31 cellular contexts compared by ENCODE assay signal in genomic region chr2:50661682-50662081, GRCh38.
"Had no signal": no experiment of that assay in that cellular context is flagged by ENCODE, and none has a peak within 500 bp of the region (broad histone marks: within the 10 kb centered on the region; RNA-seq: fewer than 3 reads in every experiment).

No MANE protein-coding gene starts in this region.

- H3K27ac ChIP-seq: ovary, parathyroid adenoma, psoas muscle, right lobe of liver, sigmoid colon, spleen, suprapubic skin, testis, tibial artery, transverse colon, upper lobe of right lung, uterus had no signal

- H3K4me1 ChIP-seq: parathyroid adenoma, psoas muscle, right lobe of liver, sigmoid colon, spleen, suprapubic skin, testis, tibial artery, transverse colon, upper lobe of right lung, uterus had no signal

- H3K9ac ChIP-seq: parathyroid adenoma had no signal

- H3K4me3 ChIP-seq: ovary, psoas muscle, right lobe of liver, sigmoid colon, smooth muscle cell, spleen, suprapubic skin, testis, tibial artery, transverse colon, upper lobe of right lung, uterus had no signal

- H3K36me3 ChIP-seq: ovary, right lobe of liver, sigmoid colon, spleen, suprapubic skin, tibial artery, transverse colon, upper lobe of right lung, uterus had no signal

- H3K79me2 ChIP-seq: parathyroid adenoma had no signal

- H3K4me1 Mint-ChIP-seq: naive thymus-derived CD4-positive, alpha-beta T cell; natural killer cell; nephron; stimulated activated memory B cell treated with anti-CD40 and anti-IgM and Interleukin-4, amounts not matched to agents 10 μg/mL and 1 μg/mL and 100 μg/mL, for 72 hours; stimulated activated naive CD8-positive, alpha-beta T cell treated with anti-CD3 and anti-CD28 coated beads, Interleukin-15, amount 100 ng/mL, for 72 hours had no signal

- H3K27me3 ChIP-seq: ovary, right lobe of liver, sigmoid colon, spleen, suprapubic skin, testis, tibial artery, transverse colon, upper lobe of right lung, uterus had no signal

- H2AFZ ChIP-seq: parathyroid adenoma had no signal

- H3K27me3 Mint-ChIP-seq: naive thymus-derived CD4-positive, alpha-beta T cell; progenitor cell of endocrine pancreas; stimulated activated memory B cell treated with anti-CD40 and anti-IgM and Interleukin-4, amounts not matched to agents 10 μg/mL and 1 μg/mL and 100 μg/mL, for 72 hours; stimulated activated naive CD8-positive, alpha-beta T cell treated with anti-CD3 and anti-CD28 coated beads, Interleukin-15, amount 100 ng/mL, for 72 hours had no signal

- DNase-seq: naive thymus-derived CD4-positive, alpha-beta T cell; natural killer cell; occipital lobe; ovary; psoas muscle; right cardiac atrium; right lobe of liver; sigmoid colon; spleen; stimulated activated CD4-positive, alpha-beta T cell treated with anti-CD3 and anti-CD28 coated beads, Interleukin-12 subunit alpha, Interleukin-12 subunit beta, amount 100 ng/mL, for 4 hours; stimulated activated CD4-positive, alpha-beta T cell treated with anti-CD3 and anti-CD28 coated beads, Interleukin-1b, Interleukin-23, amount 100 ng/mL, for 48 hours; stimulated activated CD4-positive, alpha-beta T cell treated with anti-CD3 and anti-CD28 coated beads, Interleukin-4, amount 100 ng/mL, for 1 hour; stimulated activated CD4-positive, alpha-beta T cell treated with anti-CD3 and anti-CD28 coated beads, Interleukin-4, amount 100 ng/mL, for 4 hours; stimulated activated CD8-positive, alpha-beta memory T cell treated with anti-CD3 and anti-CD28 coated beads, Interleukin-4, amount 100 ng/mL, for 48 hours; stimulated activated naive CD4-positive, alpha-beta T cell; stimulated activated naive CD8-positive, alpha-beta T cell treated with anti-CD3 and anti-CD28 coated beads, Interleukin-15, amount 100 ng/mL, for 72 hours; stimulated activated naive CD8-positive, alpha-beta T cell treated with anti-CD3 and anti-CD28 coated beads, Interleukin-15, Interleukin-2, amounts not matched to agents 100 U/mL and 50 U/mL, for 24 hours; substantia nigra; testis; tibial artery; transverse colon; upper lobe of right lung; uterus had no signal

- H3K4me3 Mint-ChIP-seq: naive thymus-derived CD4-positive, alpha-beta T cell; natural killer cell; nephron; neural crest cell; stimulated activated memory B cell treated with anti-CD40 and anti-IgM and Interleukin-4, amounts not matched to agents 10 μg/mL and 1 μg/mL and 100 μg/mL, for 72 hours; stimulated activated naive CD8-positive, alpha-beta T cell treated with anti-CD3 and anti-CD28 coated beads, Interleukin-15, amount 100 ng/mL, for 72 hours; type B pancreatic cell had no signal

- ATAC-seq: naive thymus-derived CD4-positive, alpha-beta T cell; natural killer cell; psoas muscle; right cardiac atrium; right lobe of liver; stimulated activated memory B cell treated with anti-CD40 and anti-IgM and Interleukin-4, amounts not matched to agents 10 μg/mL and 1 μg/mL and 100 μg/mL, for 72 hours; stimulated activated naive CD8-positive, alpha-beta T cell treated with anti-CD3 and anti-CD28 coated beads, Interleukin-15, amount 100 ng/mL, for 72 hours; stimulated activated naive CD8-positive, alpha-beta T cell treated with anti-CD3 and anti-CD28 coated beads, Interleukin-15, Interleukin-2, amounts not matched to agents 100 U/mL and 50 U/mL, for 24 hours; upper lobe of right lung had no signal

- H3K36me3 Mint-ChIP-seq: stimulated activated memory B cell treated with anti-CD40 and anti-IgM and Interleukin-4, amounts not matched to agents 10 μg/mL and 1 μg/mL and 100 μg/mL, for 72 hours; type B pancreatic cell had no signal

- H3K4me2 ChIP-seq: smooth muscle cell had no signal

- H3K9me3 ChIP-seq: ovary, psoas muscle, right lobe of liver, sigmoid colon, spleen, suprapubic skin, testis, tibial artery, transverse colon, upper lobe of right lung, uterus had no signal

- H3K9me3 Mint-ChIP-seq: nephron, type B pancreatic cell had no signal

- H3K27ac Mint-ChIP-seq: naive thymus-derived CD4-positive, alpha-beta T cell; natural killer cell; nephron; progenitor cell of endocrine pancreas; stimulated activated memory B cell treated with anti-CD40 and anti-IgM and Interleukin-4, amounts not matched to agents 10 μg/mL and 1 μg/mL and 100 μg/mL, for 72 hours; stimulated activated naive CD8-positive, alpha-beta T cell treated with anti-CD3 and anti-CD28 coated beads, Interleukin-15, amount 100 ng/mL, for 72 hours; type B pancreatic cell had no signal
